Comparison of ENCODE assay signal across 1 cellular context in the genomic region with DNA sequence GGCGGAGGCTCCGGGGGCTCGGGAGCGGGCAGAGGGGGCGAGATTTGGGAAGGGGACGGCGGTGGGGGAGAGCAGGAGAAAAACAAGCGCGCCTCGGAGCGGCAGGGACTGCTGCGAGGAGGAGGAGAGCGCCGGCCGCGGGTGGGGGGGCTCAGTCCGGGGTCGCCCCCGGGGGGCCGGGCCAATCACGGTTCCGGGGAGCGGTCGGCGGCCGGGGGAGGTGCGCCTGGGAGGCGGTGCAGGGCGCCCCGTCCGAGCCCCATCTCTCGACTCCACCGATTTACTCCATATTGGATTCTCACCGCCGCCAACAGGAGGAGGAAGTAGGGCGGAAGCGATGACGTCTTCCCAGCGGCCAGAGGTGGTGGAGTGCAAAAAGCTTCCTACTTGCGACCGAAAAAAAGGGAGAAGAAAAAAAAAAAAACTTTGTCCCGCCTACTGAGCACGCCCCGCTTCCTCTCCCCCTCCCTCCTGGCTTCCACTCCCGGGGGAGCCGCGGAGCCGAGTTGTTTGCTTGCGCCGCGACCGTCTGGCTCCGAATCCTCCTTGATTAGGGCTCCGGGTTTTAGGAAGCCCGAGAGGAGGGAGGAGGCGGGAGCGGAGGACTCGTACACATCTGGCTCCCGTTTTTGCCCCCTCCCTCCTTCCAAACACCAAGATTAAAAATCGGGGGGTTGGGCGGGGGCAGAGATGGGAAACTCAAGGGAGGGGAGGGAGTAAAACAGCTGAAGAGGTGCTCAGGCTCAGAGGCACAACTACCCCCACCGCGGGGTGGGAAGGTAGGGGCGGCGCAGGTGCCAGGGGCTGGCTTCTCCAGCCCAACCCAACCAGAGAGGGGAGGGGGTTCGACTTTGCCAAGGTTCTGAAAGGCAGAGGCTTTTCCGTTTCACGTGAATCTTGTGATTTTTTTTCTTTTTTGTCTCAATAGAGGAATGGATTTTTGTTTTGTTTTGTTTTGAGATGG.
TF ChIP-seq lines count a peak whose summit lies in the region.

TSS of gene SPRED2 (minus strand) at position 373 of the 964 bp plus-strand sequence. CDS start 612 bp downstream, outside the sequence.

TF ChIP-seq in HepG2, 621 proteins besides CTCF, POLR2A, EP300 and RAD21 (continued from another document and continues in another):
- peak; percentile 54; the same call in 1 of the 2 replicates for TF ChIP-seq ZBTB10 (CRISPR knock-in tag; IDR thresholded peaks at IDR 0.05; ENCODE audit: borderline replicate concordance)
- TF ChIP-seq EED (CRISPR knock-in tag; IDR thresholded peaks at IDR 0.05): no peak
- peak; percentile 86 for TF ChIP-seq KMT2B (CRISPR knock-in tag; IDR thresholded peaks at IDR 0.05)
- no peak for TF ChIP-seq NFAT5 (CRISPR knock-in tag; IDR thresholded peaks at IDR 0.05)
- no peak for TF ChIP-seq PAF1 (CRISPR knock-in tag; IDR thresholded peaks at IDR 0.05)
- TF ChIP-seq ZNF792 (CRISPR knock-in tag; IDR thresholded peaks at IDR 0.05): no peak; the same call in 1 of the 2 replicates
- peak; percentile 71 for TF ChIP-seq YEATS4 (CRISPR knock-in tag; IDR thresholded peaks at IDR 0.05; ENCODE audit: borderline replicate concordance)
- TF ChIP-seq ZNF572 (CRISPR knock-in tag; IDR thresholded peaks at IDR 0.05): 0 out of 2 replicates have a peak, but pooled peaks have one; percentile 78
- no peak for TF ChIP-seq FOXC1 (CRISPR knock-in tag; IDR thresholded peaks at IDR 0.05; ENCODE audit: borderline replicate concordance)
- peak; percentile 95 for TF ChIP-seq ZSCAN9 (CRISPR knock-in tag; IDR thresholded peaks at IDR 0.05; ENCODE audit: borderline replicate concordance)
- TF ChIP-seq, protein P1, sequence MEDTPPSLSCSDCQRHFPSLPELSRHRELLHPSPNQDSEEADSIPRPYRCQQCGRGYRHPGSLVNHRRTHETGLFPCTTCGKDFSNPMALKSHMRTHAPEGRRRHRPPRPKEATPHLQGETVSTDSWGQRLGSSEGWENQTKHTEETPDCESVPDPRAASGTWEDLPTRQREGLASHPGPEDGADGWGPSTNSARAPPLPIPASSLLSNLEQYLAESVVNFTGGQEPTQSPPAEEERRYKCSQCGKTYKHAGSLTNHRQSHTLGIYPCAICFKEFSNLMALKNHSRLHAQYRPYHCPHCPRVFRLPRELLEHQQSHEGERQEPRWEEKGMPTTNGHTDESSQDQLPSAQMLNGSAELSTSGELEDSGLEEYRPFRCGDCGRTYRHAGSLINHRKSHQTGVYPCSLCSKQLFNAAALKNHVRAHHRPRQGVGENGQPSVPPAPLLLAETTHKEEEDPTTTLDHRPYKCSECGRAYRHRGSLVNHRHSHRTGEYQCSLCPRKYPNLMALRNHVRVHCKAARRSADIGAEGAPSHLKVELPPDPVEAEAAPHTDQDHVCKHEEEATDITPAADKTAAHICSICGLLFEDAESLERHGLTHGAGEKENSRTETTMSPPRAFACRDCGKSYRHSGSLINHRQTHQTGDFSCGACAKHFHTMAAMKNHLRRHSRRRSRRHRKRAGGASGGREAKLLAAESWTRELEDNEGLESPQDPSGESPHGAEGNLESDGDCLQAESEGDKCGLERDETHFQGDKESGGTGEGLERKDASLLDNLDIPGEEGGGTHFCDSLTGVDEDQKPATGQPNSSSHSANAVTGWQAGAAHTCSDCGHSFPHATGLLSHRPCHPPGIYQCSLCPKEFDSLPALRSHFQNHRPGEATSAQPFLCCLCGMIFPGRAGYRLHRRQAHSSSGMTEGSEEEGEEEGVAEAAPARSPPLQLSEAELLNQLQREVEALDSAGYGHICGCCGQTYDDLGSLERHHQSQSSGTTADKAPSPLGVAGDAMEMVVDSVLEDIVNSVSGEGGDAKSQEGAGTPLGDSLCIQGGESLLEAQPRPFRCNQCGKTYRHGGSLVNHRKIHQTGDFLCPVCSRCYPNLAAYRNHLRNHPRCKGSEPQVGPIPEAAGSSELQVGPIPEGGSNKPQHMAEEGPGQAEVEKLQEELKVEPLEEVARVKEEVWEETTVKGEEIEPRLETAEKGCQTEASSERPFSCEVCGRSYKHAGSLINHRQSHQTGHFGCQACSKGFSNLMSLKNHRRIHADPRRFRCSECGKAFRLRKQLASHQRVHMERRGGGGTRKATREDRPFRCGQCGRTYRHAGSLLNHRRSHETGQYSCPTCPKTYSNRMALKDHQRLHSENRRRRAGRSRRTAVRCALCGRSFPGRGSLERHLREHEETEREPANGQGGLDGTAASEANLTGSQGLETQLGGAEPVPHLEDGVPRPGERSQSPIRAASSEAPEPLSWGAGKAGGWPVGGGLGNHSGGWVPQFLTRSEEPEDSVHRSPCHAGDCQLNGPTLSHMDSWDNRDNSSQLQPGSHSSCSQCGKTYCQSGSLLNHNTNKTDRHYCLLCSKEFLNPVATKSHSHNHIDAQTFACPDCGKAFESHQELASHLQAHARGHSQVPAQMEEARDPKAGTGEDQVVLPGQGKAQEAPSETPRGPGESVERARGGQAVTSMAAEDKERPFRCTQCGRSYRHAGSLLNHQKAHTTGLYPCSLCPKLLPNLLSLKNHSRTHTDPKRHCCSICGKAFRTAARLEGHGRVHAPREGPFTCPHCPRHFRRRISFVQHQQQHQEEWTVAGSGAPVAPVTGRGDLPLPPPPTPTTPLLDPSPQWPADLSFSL (CRISPR knock-in tag; IDR thresholded peaks at IDR 0.05): no peak
- TF ChIP-seq ATF6 (CRISPR knock-in tag; conservative IDR thresholded peaks at IDR 0.05): no peak
- TF ChIP-seq, protein P2, sequence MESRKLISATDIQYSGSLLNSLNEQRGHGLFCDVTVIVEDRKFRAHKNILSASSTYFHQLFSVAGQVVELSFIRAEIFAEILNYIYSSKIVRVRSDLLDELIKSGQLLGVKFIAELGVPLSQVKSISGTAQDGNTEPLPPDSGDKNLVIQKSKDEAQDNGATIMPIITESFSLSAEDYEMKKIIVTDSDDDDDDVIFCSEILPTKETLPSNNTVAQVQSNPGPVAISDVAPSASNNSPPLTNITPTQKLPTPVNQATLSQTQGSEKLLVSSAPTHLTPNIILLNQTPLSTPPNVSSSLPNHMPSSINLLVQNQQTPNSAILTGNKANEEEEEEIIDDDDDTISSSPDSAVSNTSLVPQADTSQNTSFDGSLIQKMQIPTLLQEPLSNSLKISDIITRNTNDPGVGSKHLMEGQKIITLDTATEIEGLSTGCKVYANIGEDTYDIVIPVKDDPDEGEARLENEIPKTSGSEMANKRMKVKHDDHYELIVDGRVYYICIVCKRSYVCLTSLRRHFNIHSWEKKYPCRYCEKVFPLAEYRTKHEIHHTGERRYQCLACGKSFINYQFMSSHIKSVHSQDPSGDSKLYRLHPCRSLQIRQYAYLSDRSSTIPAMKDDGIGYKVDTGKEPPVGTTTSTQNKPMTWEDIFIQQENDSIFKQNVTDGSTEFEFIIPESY (CRISPR knock-in tag; IDR thresholded peaks at IDR 0.05): peak; percentile 81; the same call in 1 of the 2 replicates
- TF ChIP-seq ZNF569 (CRISPR knock-in tag; IDR thresholded peaks at IDR 0.05; ENCODE audit: borderline replicate concordance): peak; percentile 80; the same call in 1 of the 2 replicates
- TF ChIP-seq SAFB2 (CRISPR knock-in tag; IDR thresholded peaks at IDR 0.05; ENCODE audit: borderline replicate concordance, low read depth): no peak; the same call in 1 of the 2 replicates
- TF ChIP-seq TARDBP (CRISPR knock-in tag; IDR thresholded peaks at IDR 0.05): peak; percentile 94
- TF ChIP-seq ELF4 (CRISPR knock-in tag; IDR thresholded peaks at IDR 0.05; ENCODE audit: borderline replicate concordance): 0 out of 2 replicates have a peak, but pooled peaks have one; percentile 23
- TF ChIP-seq, protein P3, sequence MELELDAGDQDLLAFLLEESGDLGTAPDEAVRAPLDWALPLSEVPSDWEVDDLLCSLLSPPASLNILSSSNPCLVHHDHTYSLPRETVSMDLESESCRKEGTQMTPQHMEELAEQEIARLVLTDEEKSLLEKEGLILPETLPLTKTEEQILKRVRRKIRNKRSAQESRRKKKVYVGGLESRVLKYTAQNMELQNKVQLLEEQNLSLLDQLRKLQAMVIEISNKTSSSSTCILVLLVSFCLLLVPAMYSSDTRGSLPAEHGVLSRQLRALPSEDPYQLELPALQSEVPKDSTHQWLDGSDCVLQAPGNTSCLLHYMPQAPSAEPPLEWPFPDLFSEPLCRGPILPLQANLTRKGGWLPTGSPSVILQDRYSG (CRISPR knock-in tag; IDR thresholded peaks at IDR 0.05): peak; percentile 38; the same call in 1 of the 2 replicates
- no peak for TF ChIP-seq NFRKB (IDR thresholded peaks at IDR 0.05)
- peak; percentile 80; the same call in 1 of the 2 replicates for TF ChIP-seq TAF1 (CRISPR knock-in tag; IDR thresholded peaks at IDR 0.05)
- TF ChIP-seq FOXJ3 (CRISPR knock-in tag; IDR thresholded peaks at IDR 0.05; ENCODE audit: borderline replicate concordance): peak; percentile 67; the same call in 1 of the 2 replicates
- no peak for TF ChIP-seq ZMAT5 (CRISPR knock-in tag; IDR thresholded peaks at IDR 0.05; ENCODE audit: borderline replicate concordance, low read depth)
- peak; percentile 85 for TF ChIP-seq ZNF546 (CRISPR knock-in tag; conservative IDR thresholded peaks at IDR 0.05)
- TF ChIP-seq ZSCAN29 (CRISPR knock-in tag; conservative IDR thresholded peaks at IDR 0.05): peak; percentile 95
- TF ChIP-seq ZNF124 (CRISPR knock-in tag; IDR thresholded peaks at IDR 0.05): peak; percentile 86; the same call in 1 of the 2 replicates
- TF ChIP-seq ZKSCAN8 (CRISPR knock-in tag; IDR thresholded peaks at IDR 0.05; ENCODE audit: borderline replicate concordance): peak; percentile 59
- peak; percentile 92; the same call in 1 of the 2 replicates for TF ChIP-seq ZNF205 (CRISPR knock-in tag; IDR thresholded peaks at IDR 0.05)
